In the genomic region with DNA sequence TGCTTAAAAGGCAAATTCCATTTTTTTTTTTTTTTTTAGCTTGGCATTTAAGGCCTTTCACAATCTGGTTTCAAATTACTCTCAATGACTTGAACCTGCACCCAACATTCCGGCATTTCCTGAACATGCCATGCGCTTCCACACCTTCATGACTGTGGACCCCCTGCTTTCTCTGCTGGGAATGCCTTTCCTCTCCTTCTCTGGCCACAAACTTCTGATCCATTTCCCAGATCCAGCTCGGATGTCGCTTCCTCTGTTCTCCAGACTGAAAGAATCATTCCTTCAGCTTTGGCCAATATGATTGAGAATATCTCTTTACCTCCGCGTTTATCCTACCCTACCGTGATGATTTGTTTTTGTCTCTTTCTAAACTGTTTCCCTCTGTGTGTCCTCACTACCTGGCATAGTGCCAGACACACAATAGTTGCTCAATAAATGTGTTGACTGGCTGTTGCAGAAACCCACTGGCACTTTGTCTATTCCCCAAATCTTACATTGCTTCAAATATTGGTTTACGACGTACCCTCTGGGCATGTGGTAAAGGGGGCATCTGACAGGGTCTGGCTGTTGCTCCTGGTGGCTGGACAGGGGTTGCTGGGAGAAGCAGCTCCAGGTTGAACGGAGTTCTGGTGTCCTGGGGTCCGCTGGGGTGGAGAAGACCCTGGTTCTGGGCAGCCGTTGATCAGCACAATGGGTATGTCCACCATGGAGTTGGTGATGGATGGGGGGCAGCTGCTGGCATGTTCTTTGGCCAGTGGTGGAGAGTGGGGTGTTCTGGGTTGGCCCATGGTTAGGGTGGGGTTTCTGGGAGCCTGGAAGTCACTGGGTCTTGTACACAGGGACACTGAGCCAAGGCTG, we compare ENCODE assay signal across 9 cellular contexts. TPM values are rescaled to one million over a fixed set of nuclear protein-coding genes. Genes with fewer than 3 reads are reported as not detected.
DNase-seq lines count a peak whose midpoint lies in the region; ATAC-seq, FAIRE-seq and TF ChIP-seq lines count a peak whose summit lies in the region.
"Had no signal": no experiment of that assay in that cellular context is flagged by ENCODE, and none has a peak within 500 bp of the region (broad histone marks: within the 10 kb centered on the region; RNA-seq: fewer than 3 reads in every experiment).

No MANE protein-coding gene starts in this region.

- peak overlapping the region in 3 of 4 donors; percentile 12 to 78 (median 53) for H3K27ac ChIP-seq in Peyer's patch
- peak overlapping the region in 20 of 21 experiments; percentile 48 to 87 (median 74) for H3K27ac ChIP-seq in skin epidermis
- no peak overlapping the region for H3K27ac ChIP-seq in pancreas

- H3K27me3 ChIP-seq in Peyer's patch (no peaks in the 10 kb centered on the region), pancreas (no peaks in the 10 kb centered on the region)

- no peak for TF ChIP-seq POLR2A in Peyer's patch (IDR thresholded peaks at IDR 0.05)

- H3K9me3 ChIP-seq in Peyer's patch (no peaks in the 10 kb centered on the region), pancreas (no peaks in the 10 kb centered on the region)

- no peak for ATAC-seq in pancreas

- peaks cover 0 to 27% (median 6%) of the 10 kb centered on the region in 4 donors for H3K4me1 ChIP-seq in Peyer's patch
- peaks cover 0 to 3% (median 0%) of the 10 kb centered on the region in 3 donors for H3K4me1 ChIP-seq in pancreas

- H3K4me3 ChIP-seq in Peyer's patch = no peak overlapping the region
- no peak overlapping the region for H3K4me3 ChIP-seq in fibroblast of mammary gland (ENCODE audit: control insufficient read depth, low read depth, low read length)
- no peak overlapping the region for H3K4me3 ChIP-seq in skin epidermis
- H3K4me3 ChIP-seq in pancreas = no peak overlapping the region

- 72 to 79% methylated on average over 12 of the region's 12 CpGs for WGBS in pancreas, 2 donors

- TF ChIP-seq CTCF in Peyer's patch (IDR thresholded peaks at IDR 0.05) = no peak
- no peak for TF ChIP-seq CTCF in fibroblast of mammary gland (conservative IDR thresholded peaks at IDR 0.05; ENCODE audit: control insufficient read depth, insufficient read depth, low read depth, low read length)
- TF ChIP-seq CTCF in pancreas (IDR thresholded peaks at IDR 0.05) = no peak

- intact Hi-C loops in pancreas (cut with DNase I) = no loop called here

- FAIRE-seq in pancreas (lab: Jason Lieb, UNC) = no peak

- no peaks in the 10 kb centered on the region for H3K36me3 ChIP-seq in Peyer's patch
- no peaks in the 10 kb centered on the region for H3K36me3 ChIP-seq in pancreas

- DNase-seq in SKM-1 treated with dmso at 0.1 percent for 144 hours (lab: John Stamatoyannopoulos, UW; ENCODE audit: unreplicated experiment) (peak; percentile 10), SKM-1 (lab: John Stamatoyannopoulos, UW; ENCODE audit: unreplicated experiment) (no peak), Peyer's patch (no peak), fibroblast of mammary gland (ENCODE audit: low read depth) (peak; percentile 90), pancreas (no peak), NCI-H82 (lab: John Stamatoyannopoulos, UW) (no peak), medulla oblongata (ENCODE audit: extremely low spot score) (no peak)
- DNase-seq: activated T-cell treated with anti-CD3 and anti-CD28 coated beads, Interleukin-2, amount 50 U/mL, for 24 hours had no signal

RNA-seq across cellular contexts. Expression of a gene that starts 14.7 kb away (rescaled TPM):
- total RNA-seq in Peyer's patch (1 to 10 TPM in 3 of 4 donors, under 1 TPM in 1; 0.54 to 2.5 (median 1.7) TPM), pancreas (under 1 TPM in 2 of 6 donors, not detected in 4; 0.16 to 0.24 TPM)
- not detected for polyA plus RNA-seq in pancreas

RNA-seq across cellular contexts. Expression of a gene that starts 43.5 kb away (rescaled TPM):
- total RNA-seq in Peyer's patch (100 to 1,000 TPM in 3 of 4 donors, 10 to 100 TPM in 1; 70.6 to 220 (median 133) TPM), pancreas (100 to 1,000 TPM in 3 of 6 donors, 10 to 100 TPM in 3; 30.2 to 190 (median 80.4) TPM)
- 10 to 100 TPM; 58.7 to 72.3 TPM for polyA plus RNA-seq in pancreas

Comparison
In these comparisons a context has a peak if more than half of its experiments do, and no peak if none do; other contexts are left out.
1. DNase-seq: peak in SKM-1 treated with dmso at 0.1 percent for 144 hours (single experiment) and fibroblast of mammary gland (single experiment); none in SKM-1 (single experiment), Peyer's patch (0 of 3), pancreas (0 of 6), NCI-H82 (single experiment) and medulla oblongata (single experiment).
2. H3K27ac ChIP-seq: peak in Peyer's patch (3 of 4) and skin epidermis (20 of 21); none in pancreas (0 of 4).